In genomic region chr18:78540636-78541400, GRCh38 we compare ENCODE assay signal across 25 cellular contexts.
"Had no signal": no experiment of that assay in that cellular context is flagged by ENCODE, and none has a peak within 500 bp of the region (broad histone marks: within the 10 kb centered on the region; RNA-seq: fewer than 3 reads in every experiment).

No MANE protein-coding gene starts in this region.

- H3K27ac Mint-ChIP-seq: activated CD8-positive, alpha-beta T cell treated with anti-CD3 and anti-CD28 coated beads for 36 hours; activated naive CD4-positive, alpha-beta T cell treated with anti-CD3 and anti-CD28 coated beads, Interleukin-2, amount 50 U/mL, for 72 hours; activated T-cell treated with anti-CD3 and anti-CD28 coated beads, Interleukin-2, amount 50 U/mL, for 72 hours; nephron; WTC11 had no signal

- H3K4me1 Mint-ChIP-seq: WTC11 had no signal

- H3K4me3 ChIP-seq: body of pancreas, dorsolateral prefrontal cortex, gastroesophageal sphincter, hepatocyte, right lobe of liver, transverse colon, uterus had no signal

- H3K9me3 Mint-ChIP-seq: activated CD8-positive, alpha-beta T cell treated with anti-CD3 and anti-CD28 coated beads for 36 hours; activated naive CD4-positive, alpha-beta T cell treated with anti-CD3 and anti-CD28 coated beads, Interleukin-2, amount 50 U/mL, for 72 hours had no signal

- H3K9me3 ChIP-seq: body of pancreas, gastroesophageal sphincter, right lobe of liver, transverse colon, uterus had no signal

- H3K36me3 Mint-ChIP-seq: activated naive CD4-positive, alpha-beta T cell treated with anti-CD3 and anti-CD28 coated beads, Interleukin-2, amount 50 U/mL, for 72 hours had no signal

- H3K27ac ChIP-seq: dorsolateral prefrontal cortex, gastroesophageal sphincter, hepatocyte, right lobe of liver, transverse colon, uterus had no signal

- H3K27me3 ChIP-seq: body of pancreas, hepatocyte, right lobe of liver, transverse colon, uterus had no signal

- H3K4me3 Mint-ChIP-seq: activated CD8-positive, alpha-beta T cell treated with anti-CD3 and anti-CD28 coated beads for 36 hours; nephron; WTC11 had no signal

- FAIRE-seq: colon, endothelial cell of umbilical vein, kidney had no signal

- H3K27me3 Mint-ChIP-seq: activated CD8-positive, alpha-beta T cell treated with anti-CD3 and anti-CD28 coated beads for 36 hours had no signal

- H3K4me2 ChIP-seq: hepatocyte had no signal

- DNase-seq: activated CD4-positive, alpha-beta T cell treated with anti-CD3 and anti-CD28 coated beads, Interleukin-2, amount 50 U/mL, for 1 hour; activated naive CD4-positive, alpha-beta T cell; activated T-cell treated with anti-CD3 and anti-CD28 coated beads for 4 hours; body of pancreas; dorsolateral prefrontal cortex; effector memory CD4-positive, alpha-beta T cell; kidney; left colon; mammary epithelial cell; occipital lobe; right lobe of liver; stimulated activated CD4-positive, alpha-beta T cell treated with anti-CD3 and anti-CD28 coated beads, Interleukin-2, amount 100 ng/mL, for 48 hours; stimulated activated naive CD4-positive, alpha-beta T cell treated with Interleukin-2 at 50 U/mL for 16 hours; T-helper 2 cell; transverse colon; uterus had no signal

- H3K4me1 ChIP-seq: right lobe of liver, transverse colon, uterus had no signal

- H3K36me3 ChIP-seq: gastroesophageal sphincter, right lobe of liver, transverse colon, uterus had no signal
